In the genomic region with DNA sequence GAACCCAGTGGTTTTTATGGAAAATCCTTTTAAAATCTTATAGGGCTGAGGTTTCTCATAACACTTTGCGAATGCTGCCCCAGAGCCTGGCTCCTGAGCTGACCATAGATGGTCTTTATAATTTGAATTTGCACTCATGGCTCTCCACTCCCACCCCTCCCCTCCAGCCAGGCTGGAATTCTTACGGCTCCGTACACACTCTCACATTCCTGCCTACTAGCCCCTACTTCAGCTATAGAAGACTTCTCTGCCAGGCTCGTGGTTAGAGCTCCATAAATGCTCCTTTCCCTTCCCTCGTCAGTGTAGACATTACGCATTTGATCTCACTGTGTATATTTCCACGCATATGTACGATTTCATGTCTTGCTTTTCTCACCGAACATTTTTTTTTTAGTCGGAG, we compare ENCODE assay signal across 1 cellular context.
TF ChIP-seq lines count a peak whose summit lies in the region.

No MANE protein-coding gene starts in this region.

TF ChIP-seq in endothelial cell of umbilical vein, 7 proteins besides CTCF, POLR2A, EP300 and RAD21:
- TF ChIP-seq MYC (IDR thresholded peaks at IDR 0.05; ENCODE audit: low read depth, low read length) (no peak), GATA2 (IDR thresholded peaks at IDR 0.05; ENCODE audit: insufficient read depth, insufficient read length, low read depth, low read length) (no peak), FOS (IDR thresholded peaks at IDR 0.05; ENCODE audit: borderline replicate concordance, insufficient read depth, low read length) (no peak), JUN (IDR thresholded peaks at IDR 0.05; ENCODE audit: borderline replicate concordance, insufficient read depth, insufficient read length, low read depth) (no peak), EZH2 (IDR thresholded peaks at IDR 0.05; ENCODE audit: borderline replicate concordance, low read depth, low read length, severe bottlenecking) (no peak)
- TF ChIP-seq, protein P1, sequence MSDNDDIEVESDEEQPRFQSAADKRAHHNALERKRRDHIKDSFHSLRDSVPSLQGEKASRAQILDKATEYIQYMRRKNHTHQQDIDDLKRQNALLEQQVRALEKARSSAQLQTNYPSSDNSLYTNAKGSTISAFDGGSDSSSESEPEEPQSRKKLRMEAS (IDR thresholded peaks at IDR 0.05; ENCODE audit: insufficient read depth, insufficient read length): no peak
